ENCODE assay signal across 8 cellular contexts in genomic region chr17:7627250-7628121, GRCh38. TPM values are rescaled to one million over a fixed set of nuclear protein-coding genes. Genes with fewer than 3 reads are reported as not detected.
DNase-seq lines count a peak whose midpoint lies in the region; ATAC-seq and TF ChIP-seq lines count a peak whose summit lies in the region.

SAT2 (minus strand) TSS chr17:7627821; CDS start chr17:7627635, 186 bp downstream.

- H3K27ac Mint-ChIP-seq in activated CD8-positive, alpha-beta T cell treated with anti-CD3 and anti-CD28 coated beads for 36 hours, result peak within 1 kb of the TSS; percentile 76

- 0 to 1% methylated on average over 54 of the region's 54 CpGs for WGBS in ectodermal cell, 2 experiments
- 1 to 2% methylated on average over 35 to 50 of the region's 54 CpGs for WGBS in lower leg skin, 2 donors

- no peak for TF ChIP-seq CTCF in AG04450 (IDR thresholded peaks at IDR 0.05; ENCODE audit: low read depth, low read length)
- no peak for TF ChIP-seq CTCF in activated CD8-positive, alpha-beta T cell treated with anti-CD3 and anti-CD28 coated beads for 36 hours (IDR thresholded peaks at IDR 0.05)
- no peak for TF ChIP-seq CTCF in lower leg skin (IDR thresholded peaks at IDR 0.05)

- intact Hi-C loops in activated CD8-positive, alpha-beta T cell treated with anti-CD3 and anti-CD28 coated beads for 36 hours (cut with micrococcal nuclease), result no loop called here
- intact Hi-C loops in lower leg skin (cut with DNase I; ENCODE audit: low total_unique reads), result no loop called here

- H3K4me1 Mint-ChIP-seq in activated CD8-positive, alpha-beta T cell treated with anti-CD3 and anti-CD28 coated beads for 36 hours (ENCODE audit: low read depth), result peaks cover 10% of the 10 kb centered on the region

- H3K27ac ChIP-seq in AG04450 (ENCODE audit: low read depth, low read length) (peak within 1 kb of the TSS; percentile 91), ectodermal cell (ENCODE audit: insufficient read depth, low read depth, low read length, poor library complexity, severe bottlenecking) (peak within 1 kb of the TSS; percentile 94)

- H3K9me3 ChIP-seq in AG04450 (ENCODE audit: control insufficient read depth, insufficient read depth, low read length) (no peaks in the 10 kb centered on the region), ectodermal cell (ENCODE audit: control insufficient read depth, low read length) (no peaks in the 10 kb centered on the region)

- H3K27me3 Mint-ChIP-seq in activated CD8-positive, alpha-beta T cell treated with anti-CD3 and anti-CD28 coated beads for 36 hours, result no peaks in the 10 kb centered on the region

- peak within 1 kb of the TSS; percentile 87 for H3K4me3 Mint-ChIP-seq in activated CD8-positive, alpha-beta T cell treated with anti-CD3 and anti-CD28 coated beads for 36 hours

- ATAC-seq in GM18909 (IDR thresholded peaks at IDR 0.05; ENCODE audit: poor library complexity, unreplicated experiment) (peak; percentile 87), HG03342 (IDR thresholded peaks at IDR 0.05; ENCODE audit: unreplicated experiment) (peak; percentile 87)
- ATAC-seq in activated CD8-positive, alpha-beta T cell treated with anti-CD3 and anti-CD28 coated beads for 36 hours, result peak; percentile 96

- H3K36me3 Mint-ChIP-seq in activated CD8-positive, alpha-beta T cell treated with anti-CD3 and anti-CD28 coated beads for 36 hours (ENCODE audit: low read depth), result no peaks in the 10 kb centered on the region

- H3K4me1 ChIP-seq in ectodermal cell (ENCODE audit: control insufficient read depth, insufficient read depth, low read length), result peaks cover 7% of the 10 kb centered on the region

- peak in 1 of 2 donors; percentile 43 for TF ChIP-seq POLR2A in lower leg skin (IDR thresholded peaks at IDR 0.05)

- H3K4me3 ChIP-seq in AG04450 (ENCODE audit: low read depth, low read length) (peak within 1 kb of the TSS; percentile 86), ectodermal cell (ENCODE audit: insufficient read depth, low read depth, low read length) (peak within 1 kb of the TSS; percentile 90), lower leg skin (ENCODE audit: low read depth, poor library complexity, severe bottlenecking) (peak within 1 kb of the TSS; percentile 55)

- CTCF ChIA-PET in AG04450 (lab: Charles Lee), result interaction anchor here (0.6 to 2.5 kb wide), 5 partner anchors 9 to 63 kb away, joined by 4 to 17 read pairs (median 5); partner anchors contain the start of genes FXR2, TP53 and WRAP53
- CTCF ChIA-PET in activated CD8-positive, alpha-beta T cell treated with anti-CD3 and anti-CD28 coated beads for 36 hours (lab: Charles Lee), result interaction anchor here (0.8 to 2.3 kb wide), 8 partner anchors 9 to 80 kb away, joined by 3 to 16 read pairs (median 3); partner anchors contain the start of genes FXR2, TP53 and WRAP53

- POLR2A ChIA-PET in AG04450 (lab: Yijun Ruan, JAX), result interaction anchor here (0.5 to 2.1 kb wide), 10 partner anchors 10 to 363 kb away, joined by 3 to 40 read pairs (median 4); partner anchors contain the start of genes FXR2, MPDU1, TP53 and WRAP53
- POLR2A ChIA-PET in activated CD8-positive, alpha-beta T cell treated with anti-CD3 and anti-CD28 coated beads for 36 hours (lab: Charles Lee), result interaction anchor here (0.6 to 4.7 kb wide), 15 partner anchors 10 to 347 kb away, joined by 3 to 41 read pairs (median 3); partner anchors contain the start of genes ATP1B2, CD68, FXR2 and SOX15

- H3K36me3 ChIP-seq in ectodermal cell (ENCODE audit: control insufficient read depth, insufficient read depth, low read length), result no peaks in the 10 kb centered on the region

- peak; percentile 86 for DNase-seq in AG04450 (ENCODE audit: low read depth, low spot score)
- peak; percentile 92 for DNase-seq in NCI-H748 (lab: John Stamatoyannopoulos, UW; ENCODE audit: unreplicated experiment)
- DNase-seq in activated CD8-positive, alpha-beta T cell treated with anti-CD3 and anti-CD28 coated beads for 36 hours, result peak; percentile 93
- peak; percentile 94 to 99 for DNase-seq in lower leg skin (ENCODE audit: low spot score in 2 of 2)
- DNase-seq in stimulated activated CD4-positive, alpha-beta T cell treated with anti-CD3 and anti-CD28 coated beads, Interleukin-4, amount 100 ng/mL, for 4 hours, result peak; percentile 76 to 86

- H3K9me3 Mint-ChIP-seq in activated CD8-positive, alpha-beta T cell treated with anti-CD3 and anti-CD28 coated beads for 36 hours, result no peaks in the 10 kb centered on the region

- H3K27me3 ChIP-seq in AG04450 (ENCODE audit: control insufficient read depth, insufficient read depth, low read length) (no peaks in the 10 kb centered on the region), ectodermal cell (ENCODE audit: control insufficient read depth, insufficient read depth, low read length, poor library complexity, severe bottlenecking) (no peaks in the 10 kb centered on the region)

RNA-seq across cellular contexts. Expression of gene SAT2, which starts in this region (rescaled TPM):
- polyA plus RNA-seq in AG04450 (2011; rRNA removed), result 54.1 and 61.5 TPM in 2 replicates
- 12.3 and 12.5 TPM in 2 replicates for polyA minus RNA-seq in AG04450 (2011; rRNA and poly(A)+ RNA removed)
- 10 to 100 TPM; 15.6 to 22.2 TPM for total RNA-seq in activated CD8-positive, alpha-beta T cell treated with anti-CD3 and anti-CD28 coated beads for 36 hours
- 55.5 TPM for polyA plus RNA-seq in ectodermal cell (2013, experiment 1 of 4)
- polyA plus RNA-seq in ectodermal cell (2013, experiment 2 of 4), result 53.8 TPM
- 52.0 TPM for polyA plus RNA-seq in ectodermal cell (2013, experiment 3 of 4)
- polyA plus RNA-seq in ectodermal cell (2013, experiment 4 of 4), result 65.9 TPM
- 10 to 100 TPM; 32.7 to 50.5 (median 43.0) TPM for total RNA-seq in lower leg skin

Comparison
In these comparisons a context has a peak if more than half of its experiments do, and no peak if none do; other contexts are left out.
1. Peak in every context shown above with its lines: DNase-seq, ATAC-seq, H3K4me3 ChIP-seq and H3K27ac ChIP-seq.